Comparison of ENCODE assay signal across 21 cellular contexts in the genomic region with DNA sequence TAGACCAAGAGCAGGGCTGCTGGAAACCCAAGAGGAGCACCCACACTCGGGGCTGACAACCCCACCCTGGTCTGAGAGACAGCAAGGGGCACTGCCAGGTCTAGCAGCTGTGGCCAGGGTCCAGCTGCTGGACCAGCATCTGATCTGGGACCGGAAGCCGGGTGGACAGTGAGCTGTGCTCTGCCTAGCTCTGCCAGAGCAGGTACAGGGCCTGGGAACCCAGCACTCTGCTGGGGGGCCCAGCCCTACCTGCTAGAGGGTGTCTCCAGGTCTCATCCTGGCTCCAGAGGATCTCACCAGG.
"Had no signal": no experiment of that assay in that cellular context is flagged by ENCODE, and none has a peak within 500 bp of the region (broad histone marks: within the 10 kb centered on the region; RNA-seq: fewer than 3 reads in every experiment).

No MANE protein-coding gene starts in this region.

- H3K4me3 Mint-ChIP-seq: naive B cell; nephron; stimulated activated naive B cell treated with anti-CD40 and anti-IgM and Interleukin-4, amounts not matched to agents 10 μg/mL and 1 μg/mL and 100 μg/mL, for 72 hours; stimulated activated naive CD8-positive, alpha-beta T cell treated with anti-CD3 and anti-CD28 coated beads, Interleukin-15, amount 100 ng/mL, for 72 hours had no signal

- H3K9me3 ChIP-seq: gastrocnemius medialis, heart right ventricle, testis, tibial nerve, upper lobe of right lung, vagina had no signal

- H3K27ac Mint-ChIP-seq: nephron; stimulated activated naive B cell treated with anti-CD40 and anti-IgM and Interleukin-4, amounts not matched to agents 10 μg/mL and 1 μg/mL and 100 μg/mL, for 72 hours; stimulated activated naive CD8-positive, alpha-beta T cell treated with anti-CD3 and anti-CD28 coated beads, Interleukin-15, amount 100 ng/mL, for 72 hours had no signal

- H3K36me3 Mint-ChIP-seq: naive B cell; stimulated activated naive B cell treated with anti-CD40 and anti-IgM and Interleukin-4, amounts not matched to agents 10 μg/mL and 1 μg/mL and 100 μg/mL, for 72 hours had no signal

- FAIRE-seq: colon had no signal

- H3K4me1 ChIP-seq: gastrocnemius medialis, heart right ventricle, testis, tibial nerve, upper lobe of right lung had no signal

- H3K27ac ChIP-seq: gastrocnemius medialis, heart right ventricle, testis, tibial nerve, upper lobe of right lung, vagina had no signal

- DNase-seq: cerebellar nuclear complex; dermis blood vessel endothelial cell; effector CD4-positive, alpha-beta T cell; gastrocnemius medialis; heart right ventricle; hypothalamus; mesenchymal stem cell; naive B cell; stimulated activated CD4-positive, alpha-beta T cell treated with anti-CD3 and anti-CD28 coated beads, Interleukin-4, amount 100 ng/mL, for 1 hour; stimulated activated naive B cell treated with anti-CD40 and anti-IgM and Interleukin-4, amounts not matched to agents 10 μg/mL and 1 μg/mL and 100 μg/mL, for 72 hours; stimulated activated naive CD8-positive, alpha-beta T cell treated with anti-CD3 and anti-CD28 coated beads, Interleukin-15, amount 100 ng/mL, for 72 hours; testis; upper lobe of right lung had no signal

- H3K4me2 ChIP-seq: smooth muscle cell had no signal

- ATAC-seq: esophagus mucosa; gastrocnemius medialis; heart right ventricle; left lobe of liver; right cardiac atrium; stimulated activated naive B cell treated with anti-CD40 and anti-IgM and Interleukin-4, amounts not matched to agents 10 μg/mL and 1 μg/mL and 100 μg/mL, for 72 hours; stimulated activated naive CD8-positive, alpha-beta T cell treated with anti-CD3 and anti-CD28 coated beads, Interleukin-15, amount 100 ng/mL, for 72 hours; upper lobe of right lung had no signal

- H3K36me3 ChIP-seq: gastrocnemius medialis, heart right ventricle, tibial nerve, upper lobe of right lung, vagina had no signal

- H3K9me3 Mint-ChIP-seq: nephron; stimulated activated naive CD8-positive, alpha-beta T cell treated with anti-CD3 and anti-CD28 coated beads, Interleukin-15, amount 100 ng/mL, for 72 hours had no signal

- H3K27me3 ChIP-seq: testis, vagina had no signal

- H3K4me1 Mint-ChIP-seq: naive B cell; stimulated activated naive B cell treated with anti-CD40 and anti-IgM and Interleukin-4, amounts not matched to agents 10 μg/mL and 1 μg/mL and 100 μg/mL, for 72 hours had no signal

- H3K4me3 ChIP-seq: gastrocnemius medialis, heart right ventricle, smooth muscle cell, testis, tibial nerve, upper lobe of right lung, vagina had no signal
